In genomic region chr1:209116705-209117104, GRCh38 we compare ENCODE assay signal across 27 cellular contexts.
"Had no signal": no experiment of that assay in that cellular context is flagged by ENCODE, and none has a peak within 500 bp of the region (broad histone marks: within the 10 kb centered on the region; RNA-seq: fewer than 3 reads in every experiment).

No MANE protein-coding gene starts in this region.

- H3K4me3 Mint-ChIP-seq: dendritic cell treated with granulocyte-macrophage colony-stimulating factor and Interleukin-4, amounts not matched to agents 40 ng/mL and 50 ng/mL, for 4 days; effector memory CD8-positive, alpha-beta T cell; endodermal cell; mesothelial cell of epicardium had no signal

- FAIRE-seq: endometrium, islet of Langerhans, keratinocyte had no signal

- H3K9me3 ChIP-seq: colonic mucosa, esophagus squamous epithelium, gastrocnemius medialis, heart right ventricle, left lung, lower lobe of right lung, mucosa of descending colon had no signal

- H3K27me3 Mint-ChIP-seq: dendritic cell treated with granulocyte-macrophage colony-stimulating factor and Interleukin-4, amounts not matched to agents 40 ng/mL and 50 ng/mL, for 4 days had no signal

- H3K27me3 ChIP-seq: colonic mucosa, gastrocnemius medialis, heart right ventricle, left lung had no signal

- H3K27ac Mint-ChIP-seq: dendritic cell treated with granulocyte-macrophage colony-stimulating factor and Interleukin-4, amounts not matched to agents 40 ng/mL and 50 ng/mL, for 4 days; effector memory CD8-positive, alpha-beta T cell; endodermal cell; mesothelial cell of epicardium had no signal

- H3K4me1 ChIP-seq: colonic mucosa, esophagus squamous epithelium, gastrocnemius medialis, heart right ventricle, left lung, lower lobe of right lung had no signal

- ATAC-seq: effector memory CD8-positive, alpha-beta T cell; esophagus mucosa; gastrocnemius medialis; heart right ventricle; left cardiac atrium; left lung; left ventricle myocardium superior; lower lobe of right lung; mucosa of descending colon had no signal

- H3K27ac ChIP-seq: colonic mucosa, epithelial cell of prostate, esophagus squamous epithelium, gastrocnemius medialis, heart right ventricle, left lung, lower lobe of right lung had no signal

- H3K9me3 Mint-ChIP-seq: dendritic cell treated with granulocyte-macrophage colony-stimulating factor and Interleukin-4, amounts not matched to agents 40 ng/mL and 50 ng/mL, for 4 days; endodermal cell had no signal

- H3K36me3 ChIP-seq: colonic mucosa, esophagus squamous epithelium, gastrocnemius medialis, heart right ventricle, left lung, lower lobe of right lung had no signal

- H3K4me3 ChIP-seq: colonic mucosa, esophagus squamous epithelium, gastrocnemius medialis, heart right ventricle, left lung, lower lobe of right lung, mucosa of descending colon had no signal

- DNase-seq: colonic mucosa; cortex of kidney; effector CD8-positive, alpha-beta T cell; effector memory CD8-positive, alpha-beta T cell; endodermal cell; erythroblast; esophagus squamous epithelium; foreskin fibroblast; foreskin melanocyte; gastrocnemius medialis; glutamatergic neuron; head of caudate nucleus; heart right ventricle; hippocampal formation; left cardiac atrium; left lung; left ventricle myocardium superior; lower lobe of right lung; mesenchymal stem cell; mucosa of descending colon had no signal
